ENCODE assay signal across 12 cellular contexts in the genomic region with DNA sequence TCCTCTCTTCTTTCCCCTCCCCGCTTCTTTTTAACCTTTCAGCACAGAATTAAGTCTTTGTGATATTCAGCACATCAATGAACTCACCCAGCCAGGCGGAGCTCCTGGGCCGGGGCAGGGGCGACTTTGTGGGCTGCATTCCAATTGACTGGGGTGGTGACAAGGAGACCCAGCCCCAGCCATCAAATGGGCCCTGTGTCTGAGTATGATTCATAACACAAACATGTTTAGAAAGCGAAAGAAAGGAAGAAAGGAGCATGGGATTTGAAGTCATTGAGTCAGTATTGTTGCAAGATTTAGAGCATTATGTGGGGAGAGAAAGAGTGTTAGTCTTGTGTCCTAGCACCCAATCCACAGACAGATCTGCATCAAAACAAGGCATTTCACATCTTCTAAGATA.
DNase-seq lines count a peak whose midpoint lies in the region; FAIRE-seq and TF ChIP-seq lines count a peak whose summit lies in the region.
"Had no signal": no experiment of that assay in that cellular context is flagged by ENCODE, and none has a peak within 500 bp of the region (broad histone marks: within the 10 kb centered on the region; RNA-seq: fewer than 3 reads in every experiment).

No MANE protein-coding gene starts in this region.

- intact Hi-C loops in kidney (cut with DNase I), result loop anchor here (10.0 kb wide), 1 partner anchor 197 kb away; no protein-coding TSS in a partner anchor

- DNase-seq in EH (ENCODE audit: low read depth) (peak; percentile 71), SJSA1 (ENCODE audit: low read depth in 1 of 2, low spot score in 2 of 2) (peak; percentile 73 to 81), foreskin fibroblast (peak; percentile 30 to 54), neuronal stem cell (ENCODE audit: low spot score) (peak; percentile 49), D721Med (ENCODE audit: insufficient read length, low spot score) (no peak), erythroblast (lab: John Stamatoyannopoulos, UW) (no peak), kidney (no peak)
- no peak for DNase-seq in activated effector memory CD4-positive, alpha-beta T cell treated with Interleukin-2 at 50 U/mL for 16 hours
- DNase-seq: CD4-positive, CD25-positive, alpha-beta regulatory T cell; natural killer cell; NCI-H1417 treated with DMSO at 0.1 percent for 48 hours had no signal

- H4K8ac ChIP-seq in neuronal stem cell (ENCODE audit: low read depth, low read length), result no peak overlapping the region

- H4K91ac ChIP-seq in neuronal stem cell (ENCODE audit: low read depth, low read length, poor library complexity), result no peak overlapping the region

- no peak overlapping the region for H2BK12ac ChIP-seq in neuronal stem cell (ENCODE audit: low read length)

- WGBS in neuronal stem cell (ENCODE audit: extremely low coverage in 2 of 2, insufficient read length in 2 of 2, insufficient replicate concordance in 1 of 2), 2 donors, result no CpG with 5 or more reads among the region's 5 CpGs

- H3K9ac ChIP-seq in neuronal stem cell (ENCODE audit: low read depth, low read length, poor library complexity) (no peak overlapping the region), kidney (ENCODE audit: low read length in 2 of 2) (no peak overlapping the region)

- H3K27me3 ChIP-seq in SJSA1 (replicated peaks), result no peaks in the 10 kb centered on the region
- H3K27me3 ChIP-seq in neuronal stem cell (ENCODE audit: control insufficient read depth in 3 of 3, insufficient read depth in 3 of 3, low read depth in 1 of 3, low read length in 3 of 3), result no peaks in the 10 kb centered on the region

- no peak overlapping the region for H2BK120ac ChIP-seq in neuronal stem cell (ENCODE audit: low read depth, low read length)

- H3K4me1 ChIP-seq in SJSA1 (replicated peaks) (peaks cover 20% of the 10 kb centered on the region), neuronal stem cell (ENCODE audit: control insufficient read depth in 2 of 2, insufficient read depth in 1 of 2, low read depth in 1 of 2, low read length in 2 of 2) (peaks cover 6 to 60% of the 10 kb centered on the region in 2 donors), kidney (ENCODE audit: control insufficient read depth in 1 of 2, insufficient read depth in 1 of 2, low read depth in 1 of 2, low read length in 2 of 2) (no peaks in the 10 kb centered on the region)

- no peak overlapping the region for H3K4ac ChIP-seq in neuronal stem cell (ENCODE audit: low read length)

- peak overlapping the region; percentile 62 for H3K27ac ChIP-seq in SJSA1
- H3K27ac ChIP-seq in neuronal stem cell (replicated peaks; ENCODE audit: low read length), result peak overlapping the region; percentile 32
- H3K27ac ChIP-seq in kidney (ENCODE audit: low read depth in 2 of 2, low read length in 2 of 2), result no peak overlapping the region

- no peak overlapping the region for H2BK5ac ChIP-seq in neuronal stem cell (ENCODE audit: low read length)

- no peak overlapping the region for H2BK15ac ChIP-seq in neuronal stem cell (ENCODE audit: low read length)

- no peak overlapping the region for H3K23ac ChIP-seq in neuronal stem cell (ENCODE audit: low read depth, low read length, poor library complexity)

- H3K4me3 ChIP-seq in SJSA1 (no peak overlapping the region), foreskin fibroblast (ENCODE audit: low read depth in 1 of 2, low read length in 2 of 2) (peak overlapping the region; percentile 20 to 32), neuronal stem cell (ENCODE audit: low read length in 2 of 2) (peak overlapping the region in 1 of 2 donors; percentile 22), kidney (ENCODE audit: low read length in 2 of 2) (no peak overlapping the region)

- no peak for FAIRE-seq in D721Med (lab: Jason Lieb, UNC)
- FAIRE-seq in kidney (lab: Jason Lieb, UNC), result no peak
- FAIRE-seq: endometrium had no signal

- H3K9me3 ChIP-seq in SJSA1 (replicated peaks), result no peaks in the 10 kb centered on the region
- H3K9me3 ChIP-seq in neuronal stem cell (replicated peaks in 1 of 2; ENCODE audit: control insufficient read depth in 2 of 2, insufficient read depth in 1 of 2, low read depth in 1 of 2, low read length in 2 of 2), result no peaks in the 10 kb centered on the region
- H3K9me3 ChIP-seq in kidney (ENCODE audit: control insufficient read depth in 1 of 2, low read length in 2 of 2), result no peaks in the 10 kb centered on the region

- H3K14ac ChIP-seq in neuronal stem cell (ENCODE audit: low read length), result no peak overlapping the region

- H3K4me2 ChIP-seq in neuronal stem cell (ENCODE audit: insufficient read depth, low read length, poor library complexity, severe bottlenecking), result peak overlapping the region; percentile 34

- H2AFZ ChIP-seq in neuronal stem cell (ENCODE audit: low read length), result peak overlapping the region; percentile 27

- H2AK5ac ChIP-seq in neuronal stem cell (ENCODE audit: low read depth, low read length), result no peak overlapping the region

- H3K79me1 ChIP-seq in neuronal stem cell (ENCODE audit: low read depth, low read length), result no peaks in the 10 kb centered on the region

- H3K36me3 ChIP-seq in SJSA1 (no peaks in the 10 kb centered on the region), neuronal stem cell (replicated peaks in 1 of 2; ENCODE audit: control insufficient read depth in 2 of 2, insufficient read depth in 2 of 2, low read length in 2 of 2) (no peaks in the 10 kb centered on the region), kidney (ENCODE audit: control insufficient read depth in 1 of 2, insufficient read depth in 2 of 2, low read length in 2 of 2) (no peaks in the 10 kb centered on the region)

- TF ChIP-seq POLR2A in erythroblast (IDR thresholded peaks at IDR 0.05; ENCODE audit: low read length), result no peak

- TF ChIP-seq CTCF in foreskin fibroblast (IDR thresholded peaks at IDR 0.05; ENCODE audit: low read depth, low read length) (no peak), D721Med (IDR thresholded peaks at IDR 0.05; ENCODE audit: insufficient read depth, missing control alignments) (no peak), kidney (IDR thresholded peaks at IDR 0.05; ENCODE audit: borderline replicate concordance, extremely low read depth, insufficient read depth) (no peak)

- H3K18ac ChIP-seq in neuronal stem cell (ENCODE audit: low read length), result no peak overlapping the region

Comparison
In these comparisons a context has a peak if more than half of its experiments do, and no peak if none do; other contexts are left out.
1. DNase-seq: peak in EH (single experiment), SJSA1 (2 of 2), foreskin fibroblast (2 of 2) and neuronal stem cell (single experiment); none in D721Med (single experiment), activated effector memory CD4-positive, alpha-beta T cell treated with Interleukin-2 at 50 U/mL for 16 hours (single experiment), erythroblast (0 of 2) and kidney (single experiment).
2. H3K27ac ChIP-seq: peak in SJSA1 (single experiment) and neuronal stem cell (single experiment); none in kidney (0 of 2).
3. H3K4me3 ChIP-seq: peak in foreskin fibroblast (2 of 2); none in SJSA1 (single experiment) and kidney (0 of 2).